Comparison of ENCODE assay signal across 1 cellular context in genomic region chr10:132251928-132252327, GRCh38.
A peak's percentile ranks its signal among the peaks of the same experiment; 100 is the strongest.
TF ChIP-seq lines count a peak whose summit lies in the region.

No MANE protein-coding gene starts in this region.

TF ChIP-seq in HepG2, 621 proteins besides CTCF, POLR2A, EP300 and RAD21 (continued from another document and continues in another):
- TF ChIP-seq ZHX1 (CRISPR knock-in tag; IDR thresholded peaks at IDR 0.05; ENCODE audit: low read depth), result peak; percentile 89
- TF ChIP-seq ZFP36L2 (CRISPR knock-in tag; IDR thresholded peaks at IDR 0.05), result no peak
- TF ChIP-seq ARID5B (CRISPR knock-in tag; IDR thresholded peaks at IDR 0.05), result peak; percentile 64
- peak; percentile 44; the same call in 1 of the 2 replicates for TF ChIP-seq HIC2 (CRISPR knock-in tag; IDR thresholded peaks at IDR 0.05; ENCODE audit: low read depth)
- TF ChIP-seq NAIF1 (CRISPR knock-in tag; IDR thresholded peaks at IDR 0.05; ENCODE audit: borderline replicate concordance), result no peak
- TF ChIP-seq SNAPC5 (CRISPR knock-in tag; IDR thresholded peaks at IDR 0.05; ENCODE audit: borderline replicate concordance), result no peak
- TF ChIP-seq ZBTB26 (CRISPR knock-in tag; IDR thresholded peaks at IDR 0.05; ENCODE audit: borderline replicate concordance), result no peak
- no peak for TF ChIP-seq SOX6 (IDR thresholded peaks at IDR 0.05)
- peak; percentile 57; the same call in 1 of the 2 replicates for TF ChIP-seq SOX6 (CRISPR knock-in tag; IDR thresholded peaks at IDR 0.05)
- TF ChIP-seq ZNF746 (CRISPR knock-in tag; IDR thresholded peaks at IDR 0.05), result peak; percentile 52; the same call in 1 of the 2 replicates
- peak; percentile 99 for TF ChIP-seq MTA1 (CRISPR knock-in tag; IDR thresholded peaks at IDR 0.05; ENCODE audit: borderline replicate concordance)
- TF ChIP-seq ZNF143 (CRISPR knock-in tag; IDR thresholded peaks at IDR 0.05), result no peak
- peak; percentile 98; the same call in 1 of the 2 replicates for TF ChIP-seq ZBTB7A (CRISPR knock-in tag; IDR thresholded peaks at IDR 0.05)
- peak; percentile 55; the same call in 1 of the 2 replicates for TF ChIP-seq CREM (IDR thresholded peaks at IDR 0.05)
- no peak for TF ChIP-seq CREM (CRISPR knock-in tag; IDR thresholded peaks at IDR 0.05)
- peak; percentile 35; the same call in 1 of the 2 replicates for TF ChIP-seq THAP9 (CRISPR knock-in tag; IDR thresholded peaks at IDR 0.05; ENCODE audit: borderline replicate concordance)
- TF ChIP-seq ZNF280D (CRISPR knock-in tag; IDR thresholded peaks at IDR 0.05), result no peak
- TF ChIP-seq RARA (CRISPR knock-in tag; IDR thresholded peaks at IDR 0.05), result peak; percentile 78
- no peak for TF ChIP-seq ZNF747 (CRISPR knock-in tag; IDR thresholded peaks at IDR 0.05; ENCODE audit: borderline replicate concordance)
- TF ChIP-seq ZNF510 (CRISPR knock-in tag; IDR thresholded peaks at IDR 0.05; ENCODE audit: low read depth), result no peak
- TF ChIP-seq ZNF331 (CRISPR knock-in tag; IDR thresholded peaks at IDR 0.05), result peak; percentile 95
- TF ChIP-seq IRF9 (CRISPR knock-in tag; IDR thresholded peaks at IDR 0.05; ENCODE audit: borderline replicate concordance), result no peak
- no peak for TF ChIP-seq MIER3 (CRISPR knock-in tag; IDR thresholded peaks at IDR 0.05; ENCODE audit: borderline replicate concordance)
- peak; percentile 80 for TF ChIP-seq NR2F2 (IDR thresholded peaks at IDR 0.05; ENCODE audit: borderline replicate concordance, low read depth)
- TF ChIP-seq ATF5 (CRISPR knock-in tag; IDR thresholded peaks at IDR 0.05; ENCODE audit: low read depth), result no peak
- peak; percentile 88 for TF ChIP-seq RXRB (CRISPR knock-in tag; IDR thresholded peaks at IDR 0.05; ENCODE audit: borderline replicate concordance)
- TF ChIP-seq PRDM10 (CRISPR knock-in tag; IDR thresholded peaks at IDR 0.05; ENCODE audit: low read depth), result peak; percentile 64; the same call in 1 of the 2 replicates
- peak; percentile 44; the same call in 1 of the 2 replicates for TF ChIP-seq ZFP91 (CRISPR knock-in tag; IDR thresholded peaks at IDR 0.05; ENCODE audit: borderline replicate concordance)
- no peak for TF ChIP-seq ZNF552 (CRISPR knock-in tag; IDR thresholded peaks at IDR 0.05; ENCODE audit: borderline replicate concordance)
